Comparison of ENCODE assay signal across 8 cellular contexts in the genomic region with DNA sequence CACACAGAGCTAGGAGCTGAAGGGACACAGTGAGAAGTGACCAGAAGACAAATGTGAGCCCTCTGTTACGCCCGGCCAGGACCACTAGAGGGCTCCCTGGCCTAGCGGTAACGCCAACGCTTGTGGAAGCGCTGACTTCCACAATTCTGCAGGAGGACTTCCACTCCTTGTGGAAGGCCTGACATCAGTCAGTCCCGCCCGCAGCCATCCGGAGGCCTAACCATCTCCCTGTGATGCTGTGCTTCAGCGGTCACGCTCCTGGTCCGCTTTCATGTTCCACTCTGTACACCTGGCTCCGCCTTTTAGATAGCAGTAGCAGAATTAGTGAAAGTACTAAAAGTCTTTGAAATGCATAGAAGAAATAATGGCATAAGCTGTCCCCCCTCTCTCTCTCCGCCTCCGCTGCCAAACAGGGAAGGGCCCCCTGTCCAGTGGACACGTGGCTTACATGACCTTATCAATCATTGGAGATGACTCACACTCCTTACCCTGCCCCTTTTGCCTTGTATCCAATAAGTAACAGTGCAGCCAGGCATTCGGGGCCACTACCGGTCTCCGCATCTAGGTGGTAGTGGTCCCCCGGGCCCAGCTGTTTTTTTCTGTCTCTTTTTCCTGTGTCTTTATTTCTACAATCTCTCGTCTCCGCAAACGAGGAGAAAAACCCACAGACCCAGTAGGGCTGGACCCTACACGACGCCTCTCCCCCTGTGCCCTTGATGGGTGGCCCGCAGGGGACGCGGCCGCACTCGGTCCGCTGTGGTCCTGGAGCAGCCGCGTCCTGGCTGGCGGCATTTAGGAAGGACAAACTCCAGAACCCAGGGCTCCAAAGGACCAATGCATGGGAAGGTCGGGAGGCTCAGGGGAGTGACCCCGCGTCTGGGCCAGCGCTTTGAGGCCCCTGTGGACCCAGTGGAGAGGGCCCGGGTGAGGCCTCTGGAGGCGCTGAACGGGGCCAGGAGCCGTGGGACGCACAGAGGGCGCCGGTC. TPM values are rescaled to one million over a fixed set of nuclear protein-coding genes. Genes with fewer than 3 reads are reported as not detected.
A peak's percentile ranks its signal among the peaks of the same experiment; 100 is the strongest.
DNase-seq lines count a peak whose midpoint lies in the region; ATAC-seq and TF ChIP-seq lines count a peak whose summit lies in the region.

No MANE protein-coding gene starts in this region.

- H3K36me3 ChIP-seq in left ventricle myocardium inferior (no peaks in the 10 kb centered on the region), prostate gland (no peaks in the 10 kb centered on the region)

- CTCF ChIA-PET in T-cell (lab: Charles Lee), result interaction anchor here in 1 of 2 donors (1.1 to 1.6 kb wide), 2 partner anchors 23 to 27 kb away, joined by 5 to 9 read pairs; a partner anchor contains a TSS

- no peak for TF ChIP-seq POLR2A in prostate gland (IDR thresholded peaks at IDR 0.05)

- peak; percentile 74 to 86 (median 83) for ATAC-seq in T-cell (replicated peaks in 1 of 4)
- no peak for ATAC-seq in HG02970 (IDR thresholded peaks at IDR 0.05; ENCODE audit: low FRiP score, unreplicated experiment)

- WGBS in prostate gland, result 34% methylated on average over 45 of the region's 45 CpGs

- peak; percentile 36 for DNase-seq in GM04503 (ENCODE audit: low read depth)
- peak; percentile 49 for DNase-seq in HFF-Myc (ENCODE audit: extremely low read depth, low read depth)
- DNase-seq in NCI-H1092 (lab: John Stamatoyannopoulos, UW), result peak; percentile 84
- DNase-seq in T-cell, result peak in 30 of 34 experiments; percentile 15 to 59 (median 38)
- DNase-seq in anterior cingulate cortex (lab: John Stamatoyannopoulos, UW), result peak in 56 of 58 donors; percentile 5 to 90 (median 74)
- peak; percentile 84 for DNase-seq in left ventricle myocardium inferior
- peak; percentile 78 for DNase-seq in prostate gland (ENCODE audit: low spot score)

- peaks cover 10% of the 10 kb centered on the region for H3K9me3 ChIP-seq in left ventricle myocardium inferior (replicated peaks)
- no peaks in the 10 kb centered on the region for H3K9me3 ChIP-seq in prostate gland

- peaks cover 12% of the 10 kb centered on the region for H3K4me1 ChIP-seq in left ventricle myocardium inferior
- no peaks in the 10 kb centered on the region for H3K4me1 ChIP-seq in prostate gland (replicated peaks)

- H3K36me3 Mint-ChIP-seq in T-cell, result peaks cover 3% of the 10 kb centered on the region

- H3K4me3 ChIP-seq in HFF-Myc (replicated peaks; ENCODE audit: low read depth, low read length) (no peak overlapping the region), left ventricle myocardium inferior (peak overlapping the region; percentile 52), prostate gland (no peak overlapping the region)

- H3K27me3 Mint-ChIP-seq in T-cell, result peaks cover 11 to 42% of the 10 kb centered on the region in 2 donors

- peaks cover 11 to 24% (median 16%) of the 10 kb centered on the region in 3 donors for H3K4me1 Mint-ChIP-seq in T-cell

- H3K9me3 Mint-ChIP-seq in T-cell, result peaks cover 5 to 9% (median 6%) of the 10 kb centered on the region in 3 donors

- H3K27me3 ChIP-seq in left ventricle myocardium inferior (ENCODE audit: low read depth) (peaks cover 16% of the 10 kb centered on the region), prostate gland (replicated peaks; ENCODE audit: insufficient read depth) (no peaks in the 10 kb centered on the region)

- POLR2A ChIA-PET in T-cell (lab: Charles Lee), result no interaction called here

- TF ChIP-seq CTCF in HFF-Myc (IDR thresholded peaks at IDR 0.05; ENCODE audit: low read depth, low read length, missing control alignments) (peak; percentile 92), left ventricle myocardium inferior (IDR thresholded peaks at IDR 0.05; ENCODE audit: borderline replicate concordance) (peak; percentile 96), prostate gland (IDR thresholded peaks at IDR 0.05) (peak; percentile 59 to 92 (median 88))

- peak overlapping the region; percentile 74 to 85 (median 84) for H3K4me3 Mint-ChIP-seq in T-cell

- H3K27ac ChIP-seq in left ventricle myocardium inferior (replicated peaks) (no peak overlapping the region), prostate gland (no peak overlapping the region)

- intact Hi-C loops in left ventricle myocardium inferior (cut with micrococcal nuclease), result loop anchor here (10.0 kb wide), 1 partner anchor 126 kb away; no protein-coding TSS in a partner anchor
- intact Hi-C loops in prostate gland (cut with DNase I), result loop anchor here (1.0 to 5.0 kb wide), 3 partner anchors 24 to 129 kb away; no protein-coding TSS in a partner anchor

- H3K27ac Mint-ChIP-seq in T-cell, result no peak overlapping the region

RNA-seq across cellular contexts. Expression of a gene that starts 27.0 kb away (rescaled TPM):
- 1,000 to 10,000 TPM; 3,117 to 3,787 (median 3,363) TPM for total RNA-seq in T-cell
- 880 TPM for total RNA-seq in left ventricle myocardium inferior
- total RNA-seq in prostate gland, result 1,000 to 10,000 TPM in 1 of 2 donors, 100 to 1,000 TPM in 1; 851 to 1,881 TPM
